In the genomic region with DNA sequence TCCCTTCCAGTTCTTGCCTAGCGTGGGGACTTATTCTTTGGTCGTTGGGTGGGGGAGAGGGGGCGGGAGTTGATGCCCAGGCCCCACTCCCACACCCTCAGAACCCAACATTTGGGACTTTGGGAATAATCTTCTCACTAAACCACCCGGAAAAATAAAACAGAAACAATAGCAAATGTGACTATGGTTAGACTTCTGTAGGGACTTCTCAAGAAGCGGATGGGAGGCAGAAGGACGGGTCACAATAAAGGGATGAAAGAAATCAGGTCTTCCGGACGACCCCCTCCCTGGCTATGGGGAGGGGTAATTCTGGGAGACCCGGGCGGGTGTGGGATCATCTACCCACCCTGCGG, we compare ENCODE assay signal across 8 cellular contexts. TPM values are rescaled to one million over a fixed set of nuclear protein-coding genes. Genes with fewer than 3 reads are reported as not detected.
DNase-seq lines count a peak whose midpoint lies in the region; ATAC-seq, FAIRE-seq and TF ChIP-seq lines count a peak whose summit lies in the region.

No MANE protein-coding gene starts in this region.

- WGBS in HUES64, result 2% methylated on average over 7 of the region's 11 CpGs

- H3K27me3 ChIP-seq in AG04450 (ENCODE audit: control insufficient read depth, insufficient read depth, low read length), result peaks cover 11% of the 10 kb centered on the region
- peaks cover 59% of the 10 kb centered on the region for H3K27me3 ChIP-seq in HUES64 (ENCODE audit: insufficient read depth, low read length)
- H3K27me3 ChIP-seq in bronchial epithelial cell (ENCODE audit: control insufficient read depth, insufficient read depth, low read length), result no peaks in the 10 kb centered on the region

- H3K9me3 ChIP-seq in AG04450 (ENCODE audit: control insufficient read depth, insufficient read depth, low read length), result no peaks in the 10 kb centered on the region; the same call in 1 of the 2 replicates
- H3K9me3 ChIP-seq in HUES64 (ENCODE audit: insufficient read depth, low read depth, low read length), result no peaks in the 10 kb centered on the region

- CTCF ChIA-PET in AG04450 (lab: Charles Lee), result interaction anchor here (1.5 to 4.8 kb wide), 4 partner anchors 11 to 163 kb away, joined by 5 to 82 read pairs (median 54); no protein-coding TSS in a partner anchor

- peaks cover 0 to 8% of the 10 kb centered on the region in 2 donors for H3K27me3 Mint-ChIP-seq in natural killer cell (ENCODE audit: low read depth in 2 of 2)

- ATAC-seq in natural killer cell, result no peak
- no peak for ATAC-seq in HG03469 (IDR thresholded peaks at IDR 0.05; ENCODE audit: unreplicated experiment)
- no peak for ATAC-seq in HG02885 (IDR thresholded peaks at IDR 0.05; ENCODE audit: poor library complexity, unreplicated experiment)
- no peak for ATAC-seq in GM21360 (IDR thresholded peaks at IDR 0.05; ENCODE audit: unreplicated experiment)

- H3K36me3 Mint-ChIP-seq in natural killer cell, result no peaks in the 10 kb centered on the region

- H3K9ac ChIP-seq in HUES64 (ENCODE audit: low read depth, low read length), result no peak overlapping the region

- DNase-seq in AG04450 (ENCODE audit: low read depth, low spot score), result no peak
- DNase-seq in bronchial epithelial cell (ENCODE audit: low read depth), result no peak
- no peak for DNase-seq in natural killer cell
- DNase-seq in cerebellum (ENCODE audit: low spot score), result no peak

- H3K4me3 Mint-ChIP-seq in natural killer cell, result peak overlapping the region; percentile 86

- POLR2A ChIA-PET in AG04450 (lab: Yijun Ruan, JAX), result interaction anchor here (1.0 kb wide), 1 partner anchor 63 kb away, joined by 3 read pairs; a partner anchor contains a TSS

- H3K36me3 ChIP-seq in HUES64 (ENCODE audit: insufficient read depth, low read length) (no peaks in the 10 kb centered on the region), bronchial epithelial cell (ENCODE audit: control insufficient read depth, insufficient read depth, low read length) (no peaks in the 10 kb centered on the region)

- H3K27ac ChIP-seq in AG04450 (ENCODE audit: low read depth, low read length), result no peak overlapping the region
- H3K27ac ChIP-seq in HUES64 (ENCODE audit: low read depth, low read length), result no peak overlapping the region

- intact Hi-C loops in natural killer cell (cut with micrococcal nuclease), result no loop called here

- peaks cover 17 to 40% of the 10 kb centered on the region in 2 donors for H3K4me1 Mint-ChIP-seq in natural killer cell

- H3K4me3 ChIP-seq in AG04450 (ENCODE audit: low read depth, low read length) (peak overlapping the region; percentile 56), HUES64 (ENCODE audit: low read length) (peak overlapping the region; percentile 53), bronchial epithelial cell (ENCODE audit: low read depth, low read length) (peak overlapping the region; percentile 25)

- no peaks in the 10 kb centered on the region for H3K9me3 Mint-ChIP-seq in natural killer cell

- peaks cover 4% of the 10 kb centered on the region for H3K4me1 ChIP-seq in HUES64 (ENCODE audit: insufficient read depth, low read length)

- FAIRE-seq in bronchial epithelial cell (lab: Jason Lieb, UNC), result no peak

- peak overlapping the region; percentile 46 to 73 for H3K27ac Mint-ChIP-seq in natural killer cell

- TF ChIP-seq CTCF in AG04450 (IDR thresholded peaks at IDR 0.05; ENCODE audit: low read depth, low read length), result no peak
- TF ChIP-seq CTCF in bronchial epithelial cell (IDR thresholded peaks at IDR 0.05; ENCODE audit: insufficient read depth, low read length, severe bottlenecking), result no peak
- TF ChIP-seq CTCF in natural killer cell (IDR thresholded peaks at IDR 0.05), result peak; percentile 35

RNA-seq across cellular contexts. Expression of a gene that starts 28.5 kb away (rescaled TPM):
- 26.9 and 31.5 TPM in 2 replicates for polyA plus RNA-seq in AG04450 (2011; rRNA removed)
- polyA minus RNA-seq in AG04450 (2011; rRNA and poly(A)+ RNA removed), result 16.5 and 18.6 TPM in 2 replicates
- polyA plus RNA-seq in HUES64 (2013, experiment 1 of 2), result 15.4 TPM
- 16.2 TPM for polyA plus RNA-seq in HUES64 (2013, experiment 2 of 2)
- 36.1 and 48.5 TPM in 2 replicates for total RNA-seq in bronchial epithelial cell
- 10 to 100 TPM; 10.8 to 15.6 (median 12.3) TPM for total RNA-seq in natural killer cell
- total RNA-seq in cerebellum, result 26.0 TPM
